ENCODE assay signal across 1 cellular context in the genomic region with DNA sequence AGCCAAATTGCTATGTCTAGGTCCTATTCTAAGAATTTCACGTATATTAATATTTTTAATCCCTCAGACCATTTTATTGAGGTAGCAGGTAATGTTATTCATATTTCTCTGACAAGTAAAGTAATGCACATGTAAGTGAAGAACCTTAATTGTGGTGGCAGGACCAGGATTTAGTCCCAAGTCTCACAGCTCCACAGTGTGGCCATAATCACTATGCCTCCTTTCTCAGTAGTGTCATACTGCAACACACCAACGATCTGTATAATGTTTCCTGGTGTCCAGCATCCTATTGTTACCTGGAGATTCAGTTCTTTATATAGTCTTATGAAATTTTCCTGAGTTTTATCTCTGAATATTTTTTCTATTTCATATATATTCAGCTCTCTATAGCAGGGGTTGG.
TF ChIP-seq lines count a peak whose summit lies in the region.

No MANE protein-coding gene starts in this region.

TF ChIP-seq in GM23338, 12 proteins besides CTCF, POLR2A, EP300 and RAD21 (continued from another document):
- no peak for TF ChIP-seq EZH2 (IDR thresholded peaks at IDR 0.05; ENCODE audit: low read depth, unreplicated experiment)
- TF ChIP-seq, protein P1, sequence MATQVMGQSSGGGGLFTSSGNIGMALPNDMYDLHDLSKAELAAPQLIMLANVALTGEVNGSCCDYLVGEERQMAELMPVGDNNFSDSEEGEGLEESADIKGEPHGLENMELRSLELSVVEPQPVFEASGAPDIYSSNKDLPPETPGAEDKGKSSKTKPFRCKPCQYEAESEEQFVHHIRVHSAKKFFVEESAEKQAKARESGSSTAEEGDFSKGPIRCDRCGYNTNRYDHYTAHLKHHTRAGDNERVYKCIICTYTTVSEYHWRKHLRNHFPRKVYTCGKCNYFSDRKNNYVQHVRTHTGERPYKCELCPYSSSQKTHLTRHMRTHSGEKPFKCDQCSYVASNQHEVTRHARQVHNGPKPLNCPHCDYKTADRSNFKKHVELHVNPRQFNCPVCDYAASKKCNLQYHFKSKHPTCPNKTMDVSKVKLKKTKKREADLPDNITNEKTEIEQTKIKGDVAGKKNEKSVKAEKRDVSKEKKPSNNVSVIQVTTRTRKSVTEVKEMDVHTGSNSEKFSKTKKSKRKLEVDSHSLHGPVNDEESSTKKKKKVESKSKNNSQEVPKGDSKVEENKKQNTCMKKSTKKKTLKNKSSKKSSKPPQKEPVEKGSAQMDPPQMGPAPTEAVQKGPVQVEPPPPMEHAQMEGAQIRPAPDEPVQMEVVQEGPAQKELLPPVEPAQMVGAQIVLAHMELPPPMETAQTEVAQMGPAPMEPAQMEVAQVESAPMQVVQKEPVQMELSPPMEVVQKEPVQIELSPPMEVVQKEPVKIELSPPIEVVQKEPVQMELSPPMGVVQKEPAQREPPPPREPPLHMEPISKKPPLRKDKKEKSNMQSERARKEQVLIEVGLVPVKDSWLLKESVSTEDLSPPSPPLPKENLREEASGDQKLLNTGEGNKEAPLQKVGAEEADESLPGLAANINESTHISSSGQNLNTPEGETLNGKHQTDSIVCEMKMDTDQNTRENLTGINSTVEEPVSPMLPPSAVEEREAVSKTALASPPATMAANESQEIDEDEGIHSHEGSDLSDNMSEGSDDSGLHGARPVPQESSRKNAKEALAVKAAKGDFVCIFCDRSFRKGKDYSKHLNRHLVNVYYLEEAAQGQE (IDR thresholded peaks at IDR 0.05; ENCODE audit: unreplicated experiment): no peak
- TF ChIP-seq JUNB (IDR thresholded peaks at IDR 0.05; ENCODE audit: unreplicated experiment): no peak
- TF ChIP-seq EZH2phosphoT487 (IDR thresholded peaks at IDR 0.05; ENCODE audit: unreplicated experiment): no peak
- no peak for TF ChIP-seq POLR2AphosphoS5 (IDR thresholded peaks at IDR 0.05; ENCODE audit: low read depth)
- no peak for TF ChIP-seq ZNF114 (CRISPR knock-in tag; IDR thresholded peaks at IDR 0.05)
